Comparison of ENCODE assay signal across 1 cellular context in the genomic region with DNA sequence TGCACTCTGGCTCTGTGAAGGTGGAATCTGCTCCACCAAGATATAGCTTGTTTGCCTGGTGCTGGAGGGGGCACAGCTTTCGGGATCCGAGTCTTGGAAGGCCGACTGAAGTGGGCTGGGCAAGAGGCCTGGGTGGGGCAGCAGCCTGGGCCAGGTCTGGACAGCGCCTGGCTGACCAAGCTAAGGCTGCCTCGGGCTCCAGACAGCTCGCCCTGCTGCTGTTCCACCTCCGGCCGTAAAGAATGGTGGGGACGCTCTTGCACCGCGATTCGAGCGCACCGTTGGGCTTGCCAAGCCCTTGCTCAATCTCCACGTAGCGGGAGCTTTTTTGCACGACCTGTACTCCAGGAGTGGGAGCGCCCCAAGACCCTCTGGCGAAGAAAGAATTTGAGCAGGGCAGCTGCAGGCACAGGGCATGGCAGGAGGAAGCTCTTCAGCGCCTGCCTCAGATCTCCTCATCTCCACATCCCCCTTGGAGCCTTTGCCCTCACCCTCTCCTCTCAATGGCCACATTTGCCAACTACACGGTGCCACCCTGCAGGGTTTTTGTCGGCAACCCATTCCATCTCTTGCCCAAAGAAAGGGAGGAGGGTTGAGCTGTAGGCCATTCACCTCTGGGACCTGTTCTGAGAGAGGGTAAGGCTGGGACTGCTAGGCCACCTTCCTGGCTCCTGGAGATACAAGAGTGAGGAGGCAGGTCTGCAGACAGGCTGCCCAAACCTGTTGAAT.
TF ChIP-seq lines count a peak whose summit lies in the region.

No MANE protein-coding gene starts in this region.

TF ChIP-seq in HepG2, 621 proteins besides CTCF, POLR2A, EP300 and RAD21:
- peak; percentile 33 for TF ChIP-seq XRCC5 (optimal IDR thresholded peaks at IDR 0.05; ENCODE audit: low read length)
- TF ChIP-seq ERF (CRISPR knock-in tag; IDR thresholded peaks at IDR 0.05), result no peak
- peak; percentile 32; the same call in 1 of the 2 replicates for TF ChIP-seq CEBPB (IDR thresholded peaks at IDR 0.05; ENCODE audit: borderline replicate concordance, low read depth, low read length)
- TF ChIP-seq ZNF850 (CRISPR knock-in tag; conservative IDR thresholded peaks at IDR 0.05), result no peak
- no peak for TF ChIP-seq RXRB (CRISPR knock-in tag; IDR thresholded peaks at IDR 0.05; ENCODE audit: borderline replicate concordance)
- TF ChIP-seq SMC3 (IDR thresholded peaks at IDR 0.05; ENCODE audit: low read length), result peak; percentile 10; the same call in 1 of the 2 replicates
- TF ChIP-seq CEBPG (CRISPR knock-in tag; IDR thresholded peaks at IDR 0.05), result peak; percentile 64
- TF ChIP-seq NFYC (CRISPR knock-in tag; IDR thresholded peaks at IDR 0.05), result no peak
- TF ChIP-seq FOXA1 (IDR thresholded peaks at IDR 0.05), result no peak
- no peak for TF ChIP-seq FOXA1 (CRISPR knock-in tag; IDR thresholded peaks at IDR 0.05)
- TF ChIP-seq STAG1 (CRISPR knock-in tag; IDR thresholded peaks at IDR 0.05), result peak; percentile 96
- TF ChIP-seq MIER2 (CRISPR knock-in tag; IDR thresholded peaks at IDR 0.05), result 0 out of 2 replicates have a peak, but pooled peaks have one; percentile 59
